28 cellular contexts compared by ENCODE assay signal in genomic region chr18:44885507-44885906, GRCh38.
"Had no signal": no experiment of that assay in that cellular context is flagged by ENCODE, and none has a peak within 500 bp of the region (broad histone marks: within the 10 kb centered on the region; RNA-seq: fewer than 3 reads in every experiment).

No MANE protein-coding gene starts in this region.

- DNase-seq: activated CD4-positive, alpha-beta memory T cell treated with anti-CD3 and anti-CD28 coated beads, Interleukin-2, amount 10 ng/mL, durations not matched to agents 7 days and 5 days; activated CD4-positive, alpha-beta T cell treated with anti-CD3 and anti-CD28 coated beads for 36 hours; activated CD4-positive, alpha-beta T cell treated with anti-CD3 and anti-CD28 coated beads, Interleukin-2, amount 50 U/mL, for 1 hour; activated gamma-delta T cell; activated naive CD4-positive, alpha-beta T cell treated with anti-CD3 and anti-CD28 coated beads for 36 hours; activated naive CD8-positive, alpha-beta T cell treated with anti-CD3 and anti-CD28 coated beads for 36 hours; activated T-cell treated with anti-CD3 and anti-CD28 coated beads for 4 hours; activated T-cell treated with anti-CD3 and anti-CD28 coated beads, Interleukin-2, amount 50 U/mL, for 48 hours; cerebellar nuclear complex; Karpas-422; MM.1S; NCI-H1105; NCI-H1436 treated with DMSO at 0.1 percent for 48 hours; NCI-H187; NCI-H2081; NCI-H226; NCI-H526; NCI-H774; NK-92 treated with Interleukin-12 subunit alpha and Interleukin-12 subunit beta, amount 100 ng/mL, for 24 hours; OCI-M1; RPMI8226; T-cell; T-helper 2 cell; T1000 had no signal

- H3K4me3 Mint-ChIP-seq: activated CD4-positive, alpha-beta memory T cell treated with anti-CD3 and anti-CD28 coated beads, Interleukin-2, amount 10 ng/mL, durations not matched to agents 7 days and 5 days; activated CD4-positive, alpha-beta T cell treated with anti-CD3 and anti-CD28 coated beads for 36 hours; activated naive CD4-positive, alpha-beta T cell treated with anti-CD3 and anti-CD28 coated beads for 36 hours; activated naive CD8-positive, alpha-beta T cell treated with anti-CD3 and anti-CD28 coated beads for 36 hours; activated T-helper 17 cell treated with anti-CD3 and anti-CD28 coated beads, Interleukin-2, amount 50 U/mL, for 72 hours; T-cell had no signal

- ATAC-seq: activated CD4-positive, alpha-beta T cell treated with anti-CD3 and anti-CD28 coated beads for 36 hours; activated T-helper 17 cell treated with anti-CD3 and anti-CD28 coated beads, Interleukin-2, amount 50 U/mL, for 72 hours; Panc1; Right ventricle myocardium inferior; T-cell had no signal

- H3K4me3 ChIP-seq: SK-N-MC had no signal

- H3K36me3 Mint-ChIP-seq: T-cell had no signal

- H3K27ac ChIP-seq: SK-N-MC had no signal

- H3K27ac Mint-ChIP-seq: activated CD4-positive, alpha-beta memory T cell treated with anti-CD3 and anti-CD28 coated beads, Interleukin-2, amount 10 ng/mL, durations not matched to agents 7 days and 5 days; activated CD4-positive, alpha-beta T cell treated with anti-CD3 and anti-CD28 coated beads for 36 hours; activated naive CD4-positive, alpha-beta T cell treated with anti-CD3 and anti-CD28 coated beads for 36 hours; activated naive CD8-positive, alpha-beta T cell treated with anti-CD3 and anti-CD28 coated beads for 36 hours; activated T-helper 17 cell treated with anti-CD3 and anti-CD28 coated beads, Interleukin-2, amount 50 U/mL, for 72 hours; T-cell had no signal

- H3K9me3 Mint-ChIP-seq: activated CD4-positive, alpha-beta memory T cell treated with anti-CD3 and anti-CD28 coated beads, Interleukin-2, amount 10 ng/mL, durations not matched to agents 7 days and 5 days; activated naive CD8-positive, alpha-beta T cell treated with anti-CD3 and anti-CD28 coated beads for 36 hours; activated T-helper 17 cell treated with anti-CD3 and anti-CD28 coated beads, Interleukin-2, amount 50 U/mL, for 72 hours; T-cell had no signal
